19 cellular contexts compared by ENCODE assay signal in the genomic region with DNA sequence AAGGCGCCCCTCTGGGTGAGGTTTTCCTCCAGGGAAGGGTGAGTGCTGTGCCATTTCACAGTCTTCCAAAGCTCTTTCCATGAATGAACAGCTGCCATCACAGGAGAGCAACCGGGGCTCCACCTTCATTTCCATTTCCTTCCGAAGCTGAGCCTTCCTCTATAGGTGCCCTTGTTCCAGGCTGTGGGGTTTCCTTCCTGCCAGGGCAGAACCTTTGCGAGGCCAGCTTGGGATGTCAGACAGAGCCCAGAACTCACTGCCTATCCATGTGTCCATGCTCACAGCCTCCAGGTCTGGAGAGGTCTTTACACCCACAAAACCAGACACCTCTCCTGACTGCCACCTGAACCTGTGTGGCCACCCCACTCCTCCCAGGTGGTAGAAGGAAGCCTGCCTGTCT. TPM values are rescaled to one million over a fixed set of nuclear protein-coding genes. Genes with fewer than 3 reads are reported as not detected.
DNase-seq lines count a peak whose midpoint lies in the region; ATAC-seq and TF ChIP-seq lines count a peak whose summit lies in the region.
"Had no signal": no experiment of that assay in that cellular context is flagged by ENCODE, and none has a peak within 500 bp of the region (broad histone marks: within the 10 kb centered on the region; RNA-seq: fewer than 3 reads in every experiment).

No MANE protein-coding gene starts in this region.

- no peak overlapping the region for H3K27ac Mint-ChIP-seq in CD14-positive monocyte
- H3K27ac Mint-ChIP-seq: CD4-positive, alpha-beta T cell; CD8-positive, alpha-beta T cell had no signal

- peak overlapping the region; percentile 11 for H3K18ac ChIP-seq in trophoblast cell (ENCODE audit: low read length)

- no peaks in the 10 kb centered on the region for H3K36me3 Mint-ChIP-seq in CD14-positive monocyte
- H3K36me3 Mint-ChIP-seq: CD8-positive, alpha-beta T cell had no signal

- H2AFZ ChIP-seq in trophoblast cell (ENCODE audit: insufficient read depth, low read length, poor library complexity), result no peak overlapping the region

- no peak overlapping the region for H3K14ac ChIP-seq in trophoblast cell (ENCODE audit: low read length)

- H3K9ac ChIP-seq in trophoblast cell (ENCODE audit: low read length), result no peak overlapping the region
- H3K9ac ChIP-seq: BLaER1 had no signal

- no peaks in the 10 kb centered on the region for H3K4me1 Mint-ChIP-seq in CD14-positive monocyte

- H3K23ac ChIP-seq in trophoblast cell (ENCODE audit: low read length), result no peak overlapping the region

- DNase-seq in lung (ENCODE audit: low spot score), result no peak
- DNase-seq in trophoblast cell, result no peak
- DNase-seq in spleen, result no peak
- DNase-seq in NOMO-1 treated with DMSO at 0.1 percent for 48 hours (lab: John Stamatoyannopoulos, UW; ENCODE audit: unreplicated experiment), result no peak
- no peak for DNase-seq in CD14-positive monocyte (ENCODE audit: low spot score)
- no peak for DNase-seq in foreskin melanocyte
- DNase-seq: 8988T; ACHN; BE2C; C1 segment of cervical spinal cord; Caco-2; Calu3; CD4-positive, alpha-beta T cell; CD8-positive, alpha-beta T cell; DMS79 treated with DMSO at 0.1 percent for 48 hours; GF-D8 had no signal

- no peak overlapping the region for H4K8ac ChIP-seq in trophoblast cell (ENCODE audit: low read depth, low read length)

- H2BK5ac ChIP-seq in trophoblast cell (ENCODE audit: low read depth, low read length, poor library complexity), result no peak overlapping the region

- H4K12ac ChIP-seq in trophoblast cell (ENCODE audit: low read depth, low read length), result no peak overlapping the region

- H3K4me1 ChIP-seq in lung (ENCODE audit: control insufficient read depth in 2 of 2, insufficient read depth in 2 of 2, low read length in 2 of 2), result peaks cover 0 to 6% of the 10 kb centered on the region in 2 donors
- H3K4me1 ChIP-seq in trophoblast cell (ENCODE audit: control insufficient read depth in 1 of 2, insufficient read depth in 2 of 2, low read length in 2 of 2), result peaks cover 11 to 33% of the 10 kb centered on the region in 2 experiments
- H3K4me1 ChIP-seq in spleen, result peaks cover 0 to 42% (median 21%) of the 10 kb centered on the region in 6 donors
- H3K4me1 ChIP-seq: BE2C, Caco-2 had no signal

- peaks cover 0 to 7% (median 2%) of the 10 kb centered on the region in 3 donors for H3K27me3 Mint-ChIP-seq in CD14-positive monocyte (ENCODE audit: low read depth in 3 of 3)
- H3K27me3 Mint-ChIP-seq: CD4-positive, alpha-beta T cell had no signal

- peaks cover 0 to 2% (median 0%) of the 10 kb centered on the region in 7 donors for H3K9me3 Mint-ChIP-seq in CD14-positive monocyte
- H3K9me3 Mint-ChIP-seq: CD4-positive, alpha-beta T cell; CD8-positive, alpha-beta T cell had no signal

- H3K4me3 ChIP-seq in lung (no peak overlapping the region), trophoblast cell (ENCODE audit: low read depth, low read length) (no peak overlapping the region), spleen (no peak overlapping the region)
- H3K4me3 ChIP-seq: BLaER1 had no signal

- TF ChIP-seq CTCF in lung (IDR thresholded peaks at IDR 0.05; ENCODE audit: control extremely low read depth, extremely low read depth) (no peak), spleen (IDR thresholded peaks at IDR 0.05 in 8 of 11, conservative IDR thresholded peaks at IDR 0.05 in 3 of 11) (no peak), CD14-positive monocyte (IDR thresholded peaks at IDR 0.05) (no peak)

- H3K79me1 ChIP-seq in trophoblast cell (ENCODE audit: low read length), result peaks cover 3% of the 10 kb centered on the region

- H3K4me2 ChIP-seq in trophoblast cell (ENCODE audit: low read length), result no peak overlapping the region
- H3K4me2 ChIP-seq: BLaER1 had no signal

- H2BK12ac ChIP-seq in trophoblast cell (ENCODE audit: low read length), result no peak overlapping the region

- H2BK120ac ChIP-seq in trophoblast cell (ENCODE audit: insufficient read depth, low read length, poor library complexity), result no peak overlapping the region

- H4K91ac ChIP-seq in trophoblast cell (ENCODE audit: low read depth, low read length), result no peak overlapping the region

- no peak overlapping the region for H3K4me3 Mint-ChIP-seq in CD14-positive monocyte
- H3K4me3 Mint-ChIP-seq: CD4-positive, alpha-beta T cell; CD8-positive, alpha-beta T cell had no signal

- no peak for TF ChIP-seq POLR2A in spleen (IDR thresholded peaks at IDR 0.05)

- 75 to 87% methylated on average over 4 of the region's 4 CpGs for WGBS in lung, 2 donors
- WGBS in trophoblast cell (ENCODE audit: extremely low coverage, insufficient coverage, insufficient read length), result no CpG with 5 or more reads among the region's 4 CpGs
- WGBS in spleen, 5 donors, result 70 to 77% (median 71%) methylated on average over 4 of the region's 4 CpGs

- ATAC-seq in lung (ENCODE audit: insufficient read depth, low FRiP score) (peak; percentile 30), GM18868 (IDR thresholded peaks at IDR 0.05; ENCODE audit: unreplicated experiment) (no peak)
- ATAC-seq: CD8-positive, alpha-beta T cell had no signal

- no peak overlapping the region for H3K4ac ChIP-seq in trophoblast cell (ENCODE audit: low read depth, low read length)

- H3K9me3 ChIP-seq in lung (ENCODE audit: control insufficient read depth in 2 of 2, insufficient read depth in 1 of 2, low read length in 1 of 2) (peaks cover 0 to 2% of the 10 kb centered on the region in 2 donors), trophoblast cell (ENCODE audit: insufficient read depth, low read depth, low read length) (no peaks in the 10 kb centered on the region), spleen (no peaks in the 10 kb centered on the region)
- H3K9me3 ChIP-seq: BE2C, BLaER1, Caco-2 had no signal

- no peaks in the 10 kb centered on the region for H3K27me3 ChIP-seq in lung (ENCODE audit: control insufficient read depth, insufficient read depth)
- no peaks in the 10 kb centered on the region for H3K27me3 ChIP-seq in trophoblast cell (ENCODE audit: insufficient read depth, low read length)
- H3K27me3 ChIP-seq in spleen (replicated peaks in 1 of 7), result no peaks in the 10 kb centered on the region
- H3K27me3 ChIP-seq: BE2C, BLaER1 had no signal

- intact Hi-C loops in spleen (cut with DNase I; ENCODE audit: low total_unique reads), result no loop called here
- intact Hi-C loops in CD14-positive monocyte (cut with micrococcal nuclease), result no loop called here

- peaks cover 5% of the 10 kb centered on the region for H3K79me2 ChIP-seq in trophoblast cell (ENCODE audit: control insufficient read depth, insufficient read depth, low read length, poor library complexity)

- H3K27ac ChIP-seq in lung (ENCODE audit: low read depth in 1 of 2, low read length in 1 of 2) (peak overlapping the region in 1 of 2 donors; percentile 42), trophoblast cell (ENCODE audit: low read depth, low read length) (no peak overlapping the region), spleen (peak overlapping the region in 5 of 8 donors; percentile 46 to 74 (median 64))
- H3K27ac ChIP-seq: BLaER1 had no signal

- H3K36me3 ChIP-seq in lung (ENCODE audit: control insufficient read depth in 2 of 2, insufficient read depth in 2 of 2, low read length in 2 of 2) (no peaks in the 10 kb centered on the region), trophoblast cell (ENCODE audit: control insufficient read depth in 1 of 2, insufficient read depth in 2 of 2, low read length in 2 of 2) (peaks cover 62 to 73% of the 10 kb centered on the region in 2 experiments), spleen (peaks cover 0 to 6% (median 0%) of the 10 kb centered on the region in 6 donors)
- H3K36me3 ChIP-seq: BE2C, BLaER1 had no signal

- H2AK5ac ChIP-seq in trophoblast cell (ENCODE audit: low read length), result no peak overlapping the region

RNA-seq across cellular contexts. Expression of a gene that starts 49.2 kb away (rescaled TPM):
- total RNA-seq in lung (100 to 1,000 TPM in 1 of 2 donors, 10 to 100 TPM in 1; 27.2 to 131 TPM), spleen (100 to 1,000 TPM in 1 of 7 donors, 10 to 100 TPM in 6; 18.2 to 118 (median 46.4) TPM)
- polyA plus RNA-seq in lung (10 to 100 TPM; 27.8 to 57.5 TPM), spleen (1 to 10 TPM; 4.8 to 6.7 (median 5.4) TPM), CD14-positive monocyte (under 1 TPM in 1 of 2 donors, not detected in 1; 0.12 TPM)
- polyA plus RNA-seq in trophoblast cell (2013), result 416 and 421 TPM in 2 replicates
- total RNA-seq: A673; Calu3; CD4-positive, alpha-beta T cell; CD8-positive, alpha-beta T cell had no signal

Comparison
In these comparisons a context has a peak if more than half of its experiments do, and no peak if none do; other contexts are left out.
1. RNA of a gene that starts 49.2 kb away (polyA plus RNA-seq): 27.8 to 57.5 TPM in lung and 4.8 to 6.7 TPM in spleen; 0.12 TPM in CD14-positive monocyte; every median in the first group is over 4 times any median in the second.